In the genomic region with DNA sequence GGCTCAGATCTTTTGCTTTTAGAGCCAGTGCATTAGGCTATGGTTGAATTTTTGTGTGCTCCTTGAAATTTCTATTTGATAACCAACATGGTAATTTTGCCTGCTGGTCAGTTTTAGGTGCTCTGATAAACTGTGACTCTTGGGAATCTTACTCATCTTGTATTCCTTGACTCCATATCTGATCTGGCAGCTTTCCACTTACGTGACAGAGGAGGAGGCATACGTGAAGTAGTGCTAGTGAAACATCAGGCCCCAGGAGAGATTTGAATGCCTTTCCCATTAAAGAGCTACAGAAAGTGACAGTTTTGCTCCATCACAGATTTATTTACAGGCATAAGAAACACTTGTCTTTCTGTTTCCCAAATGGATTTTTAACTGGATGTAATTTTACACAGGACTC, we compare ENCODE assay signal across 4 cellular contexts. TPM values are rescaled to one million over a fixed set of nuclear protein-coding genes. Genes with fewer than 3 reads are reported as not detected.
DNase-seq lines count a peak whose midpoint lies in the region; TF ChIP-seq lines count a peak whose summit lies in the region.
"Not testable (repeated sequence)": the region's sequence is repeated elsewhere in the genome, so short reads cannot be mapped to it uniquely, and the experiment has no call there.

No MANE protein-coding gene starts in this region.

- intact Hi-C loops in adrenal gland (cut with DNase I); prostate gland (cut with DNase I): not testable (repeated sequence)

- H3K4me1 ChIP-seq in adrenal gland (replicated peaks in 1 of 2); prostate gland (replicated peaks): not testable (repeated sequence)

- H3K36me3 ChIP-seq in adrenal gland (replicated peaks in 1 of 2); brain microvascular endothelial cell (replicated peaks); prostate gland: not testable (repeated sequence)

- TF ChIP-seq POLR2A in adrenal gland (IDR thresholded peaks at IDR 0.05); prostate gland (IDR thresholded peaks at IDR 0.05): not testable (repeated sequence)

- DNase-seq in HFFc6 (peak; percentile 29), adrenal gland (peak; percentile 20 to 73 (median 53)), brain microvascular endothelial cell (peak; percentile 16), prostate gland (ENCODE audit: low spot score) (peak; percentile 8)

- H3K27me3 ChIP-seq in adrenal gland; brain microvascular endothelial cell (replicated peaks); prostate gland (replicated peaks; ENCODE audit: insufficient read depth): not testable (repeated sequence)

- not testable (repeated sequence) for H3K4me1 Mint-ChIP-seq in HFFc6 (ENCODE audit: low read depth)

- not testable (repeated sequence) for H3K27me3 Mint-ChIP-seq in HFFc6 (ENCODE audit: insufficient read depth)

- H3K9me3 Mint-ChIP-seq in HFFc6: not testable (repeated sequence)

- H3K36me3 Mint-ChIP-seq in HFFc6 (ENCODE audit: low read depth): peaks cover 13% of the 10 kb centered on the region; the same call in 1 of the 2 replicates

- in situ Hi-C loops in brain microvascular endothelial cell (cut with HindIII; ENCODE audit: low pct_ligation_motif_present, low sequenced_read_pairs): not testable (repeated sequence)

- H3K4me3 Mint-ChIP-seq in HFFc6: not testable (repeated sequence)

- H3K27ac ChIP-seq in adrenal gland, brain microvascular endothelial cell, prostate gland: not testable (repeated sequence)

- TF ChIP-seq CTCF in HFFc6 (IDR thresholded peaks at IDR 0.05); adrenal gland (IDR thresholded peaks at IDR 0.05); brain microvascular endothelial cell (IDR thresholded peaks at IDR 0.05; ENCODE audit: low read depth, low read length, missing control alignments); prostate gland (IDR thresholded peaks at IDR 0.05): not testable (repeated sequence)

- not testable (repeated sequence) for H3K27ac Mint-ChIP-seq in HFFc6

- WGBS in adrenal gland, 4 donors: 37 to 63% (median 54%) methylated on average over 2 of the region's 2 CpGs; no CpG with 5 or more reads in 1 of the 4 donors
- WGBS in prostate gland: 48% methylated on average over 2 of the region's 2 CpGs

- not testable (repeated sequence) for H3K4me3 ChIP-seq in adrenal gland; brain microvascular endothelial cell (ENCODE audit: low read depth, low read length); prostate gland

- not testable (repeated sequence) for H3K9me3 ChIP-seq in adrenal gland (replicated peaks in 1 of 3); prostate gland

RNA-seq across cellular contexts. Expression of a gene that starts 59.0 kb away (rescaled TPM):
- 10 to 100 TPM; 37.4 to 51.5 (median 42.8) TPM for total RNA-seq in HFFc6 (2021; fragmentation: NEBNext Ultra II Directional; extraction: Animal tissue kit (Norgen Biotek cat#: 25700))
- total RNA-seq in adrenal gland: 10 to 100 TPM; 23.3 to 55.1 (median 46.1) TPM
- 10 to 100 TPM; 25.1 to 46.0 (median 37.0) TPM for polyA plus RNA-seq in adrenal gland
- total RNA-seq in prostate gland: 10 to 100 TPM; 32.7 to 39.8 TPM
